In the genomic region with DNA sequence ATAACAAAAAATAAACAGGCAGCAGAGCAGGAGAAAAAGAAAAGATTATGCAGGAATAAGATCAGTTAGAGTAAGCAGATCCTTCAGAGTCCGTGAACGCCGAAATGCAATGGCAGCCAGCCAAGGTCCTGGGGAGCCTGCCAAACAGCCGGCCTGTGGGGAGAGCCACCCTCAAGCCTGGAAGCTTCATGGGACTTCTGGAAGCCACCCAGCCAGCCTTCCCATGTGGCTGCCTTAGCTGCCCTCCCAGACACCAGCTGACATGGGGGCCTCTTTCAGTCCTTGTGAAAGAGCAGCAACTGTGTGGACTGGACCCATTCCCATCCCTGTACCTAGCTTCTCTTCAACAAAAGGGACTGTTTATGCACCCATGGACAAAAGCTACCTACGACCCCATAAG, we compare ENCODE assay signal across 9 cellular contexts.
A peak's percentile ranks its signal among the peaks of the same experiment; 100 is the strongest.
DNase-seq lines count a peak whose midpoint lies in the region; FAIRE-seq and TF ChIP-seq lines count a peak whose summit lies in the region.
"Had no signal": no experiment of that assay in that cellular context is flagged by ENCODE, and none has a peak within 500 bp of the region (broad histone marks: within the 10 kb centered on the region; RNA-seq: fewer than 3 reads in every experiment).

No MANE protein-coding gene starts in this region.

- H3K4me1 ChIP-seq in HEK293 (ENCODE audit: control insufficient read depth, insufficient read depth, low read length) (no peaks in the 10 kb centered on the region), small intestine (ENCODE audit: control insufficient read depth in 2 of 2, insufficient read depth in 1 of 2, low read depth in 1 of 2, low read length in 1 of 2) (no peaks in the 10 kb centered on the region)

- H3K27me3 ChIP-seq in small intestine (ENCODE audit: control insufficient read depth in 2 of 2, insufficient read depth in 2 of 2, low read length in 2 of 2) = no peaks in the 10 kb centered on the region
- H3K27me3 ChIP-seq: neutrophil had no signal

- peak; percentile 50 to 88 for DNase-seq in hippocampal formation (lab: John Stamatoyannopoulos, UW)
- DNase-seq in small intestine = peak; percentile 42
- DNase-seq in activated CD4-positive, alpha-beta T cell treated with anti-CD3 and anti-CD28 coated beads, Interleukin-2, amount 50 U/mL, for 4 hours = no peak
- DNase-seq in NCI-H1048 (lab: John Stamatoyannopoulos, UW) = no peak
- no peak for DNase-seq in SIG-M5 treated with dmso at 0.1 percent for 504 hours (lab: John Stamatoyannopoulos, UW; ENCODE audit: unreplicated experiment)
- no peak for DNase-seq in germinal center (ENCODE audit: low spot score)

- TF ChIP-seq CTCF in HEK293 (tag by site-specific recombination; IDR thresholded peaks at IDR 0.05) = no peak

- no peaks in the 10 kb centered on the region for H3K9me3 ChIP-seq in HEK293 (ENCODE audit: control insufficient read depth, insufficient read depth, low read depth, low read length)
- no peaks in the 10 kb centered on the region for H3K9me3 ChIP-seq in small intestine (ENCODE audit: control insufficient read depth, low read depth)
- H3K9me3 ChIP-seq: neutrophil had no signal

- POLR2A ChIA-PET in HEK293 (lab: Yijun Ruan, JAX) = no interaction called here

- no peak overlapping the region for H3K27ac ChIP-seq in HEK293 (ENCODE audit: extremely low read depth, low read depth, low read length)
- peak overlapping the region; percentile 49 for H3K27ac ChIP-seq in angular gyrus (ENCODE audit: low read depth, low read length)
- no peak overlapping the region for H3K27ac ChIP-seq in small intestine (ENCODE audit: low read depth in 1 of 2, low read length in 1 of 2)
- H3K27ac ChIP-seq: neutrophil had no signal

- FAIRE-seq in small intestine (lab: Jason Lieb, UNC) = no peak

- CTCF ChIA-PET in HEK293 (lab: Yijun Ruan, JAX) = interaction anchor here (1.0 kb wide), 1 partner anchor 274 kb away, joined by 3 read pairs; no protein-coding TSS in a partner anchor

- H3K36me3 ChIP-seq in HEK293 (ENCODE audit: control insufficient read depth in 2 of 2, insufficient read depth in 1 of 2, low read length in 2 of 2) (no peaks in the 10 kb centered on the region), small intestine (ENCODE audit: control insufficient read depth in 2 of 2, insufficient read depth in 2 of 2, low read length in 2 of 2) (no peaks in the 10 kb centered on the region)
- H3K36me3 ChIP-seq: neutrophil had no signal

- 26 to 48% (median 38%) methylated on average over 5 of the region's 5 CpGs for WGBS in small intestine, 3 donors

- H3K4me3 ChIP-seq in HEK293 (ENCODE audit: low read depth, low read length) (no peak overlapping the region), small intestine (ENCODE audit: low read depth in 1 of 2, low read length in 2 of 2) (no peak overlapping the region)

TF ChIP-seq in HEK293, 187 proteins besides CTCF, POLR2A, EP300 and RAD21:
- no peak for TF ChIP-seq ZNF266 (tag by site-specific recombination; IDR thresholded peaks at IDR 0.05; ENCODE audit: low read depth)
- TF ChIP-seq ZIC2 (tag by site-specific recombination; IDR thresholded peaks at IDR 0.05) = peak; percentile 72
- TF ChIP-seq ZBTB17 (tag by site-specific recombination; IDR thresholded peaks at IDR 0.05) = peak; percentile 44
- TF ChIP-seq, protein P1, sequence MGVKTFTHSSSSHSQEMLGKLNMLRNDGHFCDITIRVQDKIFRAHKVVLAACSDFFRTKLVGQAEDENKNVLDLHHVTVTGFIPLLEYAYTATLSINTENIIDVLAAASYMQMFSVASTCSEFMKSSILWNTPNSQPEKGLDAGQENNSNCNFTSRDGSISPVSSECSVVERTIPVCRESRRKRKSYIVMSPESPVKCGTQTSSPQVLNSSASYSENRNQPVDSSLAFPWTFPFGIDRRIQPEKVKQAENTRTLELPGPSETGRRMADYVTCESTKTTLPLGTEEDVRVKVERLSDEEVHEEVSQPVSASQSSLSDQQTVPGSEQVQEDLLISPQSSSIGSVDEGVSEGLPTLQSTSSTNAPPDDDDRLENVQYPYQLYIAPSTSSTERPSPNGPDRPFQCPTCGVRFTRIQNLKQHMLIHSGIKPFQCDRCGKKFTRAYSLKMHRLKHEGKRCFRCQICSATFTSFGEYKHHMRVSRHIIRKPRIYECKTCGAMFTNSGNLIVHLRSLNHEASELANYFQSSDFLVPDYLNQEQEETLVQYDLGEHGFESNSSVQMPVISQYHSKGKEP (tag by site-specific recombination; IDR thresholded peaks at IDR 0.05) = peak; percentile 40; the same call in 1 of the 2 replicates
- TF ChIP-seq, protein P2, sequence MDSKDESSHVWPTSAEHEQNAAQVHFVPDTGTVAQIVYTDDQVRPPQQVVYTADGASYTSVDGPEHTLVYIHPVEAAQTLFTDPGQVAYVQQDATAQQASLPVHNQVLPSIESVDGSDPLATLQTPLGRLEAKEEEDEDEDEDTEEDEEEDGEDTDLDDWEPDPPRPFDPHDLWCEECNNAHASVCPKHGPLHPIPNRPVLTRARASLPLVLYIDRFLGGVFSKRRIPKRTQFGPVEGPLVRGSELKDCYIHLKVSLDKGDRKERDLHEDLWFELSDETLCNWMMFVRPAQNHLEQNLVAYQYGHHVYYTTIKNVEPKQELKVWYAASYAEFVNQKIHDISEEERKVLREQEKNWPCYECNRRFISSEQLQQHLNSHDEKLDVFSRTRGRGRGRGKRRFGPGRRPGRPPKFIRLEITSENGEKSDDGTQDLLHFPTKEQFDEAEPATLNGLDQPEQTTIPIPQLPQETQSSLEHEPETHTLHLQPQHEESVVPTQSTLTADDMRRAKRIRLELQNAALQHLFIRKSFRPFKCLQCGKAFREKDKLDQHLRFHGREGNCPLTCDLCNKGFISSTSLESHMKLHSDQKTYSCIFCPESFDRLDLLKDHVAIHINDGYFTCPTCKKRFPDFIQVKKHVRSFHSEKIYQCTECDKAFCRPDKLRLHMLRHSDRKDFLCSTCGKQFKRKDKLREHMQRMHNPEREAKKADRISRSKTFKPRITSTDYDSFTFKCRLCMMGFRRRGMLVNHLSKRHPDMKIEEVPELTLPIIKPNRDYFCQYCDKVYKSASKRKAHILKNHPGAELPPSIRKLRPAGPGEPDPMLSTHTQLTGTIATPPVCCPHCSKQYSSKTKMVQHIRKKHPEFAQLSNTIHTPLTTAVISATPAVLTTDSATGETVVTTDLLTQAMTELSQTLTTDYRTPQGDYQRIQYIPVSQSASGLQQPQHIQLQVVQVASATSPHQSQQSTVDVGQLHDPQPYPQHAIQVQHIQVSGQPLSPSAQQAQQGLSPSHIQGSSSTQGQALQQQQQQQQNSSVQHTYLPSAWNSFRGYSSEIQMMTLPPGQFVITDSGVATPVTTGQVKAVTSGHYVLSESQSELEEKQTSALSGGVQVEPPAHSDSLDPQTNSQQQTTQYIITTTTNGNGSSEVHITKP (tag by site-specific recombination; IDR thresholded peaks at IDR 0.05) = peak; percentile 50; the same call in 1 of the 2 replicates
- TF ChIP-seq, protein P3, sequence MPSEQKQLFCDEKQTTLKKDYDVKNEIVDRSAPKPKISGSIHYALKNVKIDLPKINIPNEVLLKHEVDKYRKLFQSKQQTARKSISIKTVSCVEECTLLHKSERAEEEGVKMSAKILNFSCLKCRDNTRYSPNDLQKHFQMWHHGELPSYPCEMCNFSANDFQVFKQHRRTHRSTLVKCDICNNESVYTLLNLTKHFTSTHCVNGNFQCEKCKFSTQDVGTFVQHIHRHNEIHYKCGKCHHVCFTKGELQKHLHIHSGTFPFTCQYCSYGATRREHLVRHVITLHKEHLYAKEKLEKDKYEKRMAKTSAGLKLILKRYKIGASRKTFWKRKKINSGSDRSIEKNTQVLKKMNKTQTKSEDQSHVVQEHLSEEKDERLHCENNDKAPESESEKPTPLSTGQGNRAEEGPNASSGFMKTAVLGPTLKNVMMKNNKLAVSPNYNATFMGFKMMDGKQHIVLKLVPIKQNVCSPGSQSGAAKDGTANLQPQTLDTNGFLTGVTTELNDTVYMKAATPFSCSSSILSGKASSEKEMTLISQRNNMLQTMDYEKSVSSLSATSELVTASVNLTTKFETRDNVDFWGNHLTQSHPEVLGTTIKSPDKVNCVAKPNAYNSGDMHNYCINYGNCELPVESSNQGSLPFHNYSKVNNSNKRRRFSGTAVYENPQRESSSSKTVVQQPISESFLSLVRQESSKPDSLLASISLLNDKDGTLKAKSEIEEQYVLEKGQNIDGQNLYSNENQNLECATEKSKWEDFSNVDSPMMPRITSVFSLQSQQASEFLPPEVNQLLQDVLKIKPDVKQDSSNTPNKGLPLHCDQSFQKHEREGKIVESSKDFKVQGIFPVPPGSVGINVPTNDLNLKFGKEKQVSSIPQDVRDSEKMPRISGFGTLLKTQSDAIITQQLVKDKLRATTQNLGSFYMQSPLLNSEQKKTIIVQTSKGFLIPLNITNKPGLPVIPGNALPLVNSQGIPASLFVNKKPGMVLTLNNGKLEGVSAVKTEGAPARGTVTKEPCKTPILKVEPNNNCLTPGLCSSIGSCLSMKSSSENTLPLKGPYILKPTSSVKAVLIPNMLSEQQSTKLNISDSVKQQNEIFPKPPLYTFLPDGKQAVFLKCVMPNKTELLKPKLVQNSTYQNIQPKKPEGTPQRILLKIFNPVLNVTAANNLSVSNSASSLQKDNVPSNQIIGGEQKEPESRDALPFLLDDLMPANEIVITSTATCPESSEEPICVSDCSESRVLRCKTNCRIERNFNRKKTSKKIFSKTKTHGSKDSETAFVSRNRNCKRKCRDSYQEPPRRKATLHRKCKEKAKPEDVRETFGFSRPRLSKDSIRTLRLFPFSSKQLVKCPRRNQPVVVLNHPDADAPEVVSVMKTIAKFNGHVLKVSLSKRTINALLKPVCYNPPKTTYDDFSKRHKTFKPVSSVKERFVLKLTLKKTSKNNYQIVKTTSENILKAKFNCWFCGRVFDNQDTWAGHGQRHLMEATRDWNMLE (tag by site-specific recombination; conservative IDR thresholded peaks at IDR 0.05; ENCODE audit: low read depth) = 0 out of 2 replicates have a peak, but pooled peaks have one; percentile 22
- no peak for TF ChIP-seq ZBTB8A (tag by site-specific recombination; IDR thresholded peaks at IDR 0.05)
- peak; percentile 33; the same call in 1 of the 2 replicates for TF ChIP-seq GLIS2 (tag by site-specific recombination; IDR thresholded peaks at IDR 0.05)
- TF ChIP-seq ZNF335 (tag by site-specific recombination; conservative IDR thresholded peaks at IDR 0.05) = peak; percentile 61
- no peak for TF ChIP-seq ZNF555 (tag by site-specific recombination; conservative IDR thresholded peaks at IDR 0.05)
- TF ChIP-seq GLIS1 (tag by site-specific recombination; IDR thresholded peaks at IDR 0.05) = peak; percentile 85
- peak; percentile 48 for TF ChIP-seq FEZF1 (tag by site-specific recombination; IDR thresholded peaks at IDR 0.05)

Comparison
In these comparisons a context has a peak if more than half of its experiments do, and no peak if none do; other contexts are left out.
1. DNase-seq: peak in hippocampal formation (2 of 2) and small intestine (single experiment); none in activated CD4-positive, alpha-beta T cell treated with anti-CD3 and anti-CD28 coated beads, Interleukin-2, amount 50 U/mL, for 4 hours (0 of 2), NCI-H1048 (single experiment), SIG-M5 treated with dmso at 0.1 percent for 504 hours (single experiment) and germinal center (single experiment).